ENCODE assay signal across 1 cellular context in the genomic region with DNA sequence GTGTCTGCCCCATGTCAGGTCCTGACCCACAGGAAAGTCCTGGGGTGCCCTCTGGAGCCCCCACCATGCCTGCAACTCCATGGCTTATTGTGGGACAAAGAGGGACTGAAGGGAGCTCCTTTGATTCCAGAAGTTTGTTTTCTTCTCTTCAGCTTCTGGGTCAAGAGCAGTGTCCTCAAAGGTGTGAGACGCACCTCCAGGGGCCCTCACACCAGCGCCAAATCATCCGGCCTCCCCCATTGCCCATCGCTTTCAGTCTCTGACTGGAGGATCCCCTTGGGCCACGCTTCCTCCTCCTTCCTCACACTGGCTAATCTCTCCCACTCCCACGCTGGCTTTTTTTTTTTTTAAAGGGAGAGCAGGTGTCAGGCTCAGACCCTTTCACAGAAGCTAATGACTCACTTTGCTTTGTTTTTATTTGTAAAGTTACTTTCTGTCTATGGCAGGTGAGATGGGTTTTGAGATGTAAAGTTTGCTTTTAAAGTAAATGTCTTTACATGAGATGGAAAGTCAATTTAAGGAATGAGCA.
TF ChIP-seq lines count a peak whose summit lies in the region.

No MANE protein-coding gene starts in this region.

TF ChIP-seq in K562, 482 proteins besides CTCF, POLR2A, EP300 and RAD21 (continued from another document):
- TF ChIP-seq, protein P1, sequence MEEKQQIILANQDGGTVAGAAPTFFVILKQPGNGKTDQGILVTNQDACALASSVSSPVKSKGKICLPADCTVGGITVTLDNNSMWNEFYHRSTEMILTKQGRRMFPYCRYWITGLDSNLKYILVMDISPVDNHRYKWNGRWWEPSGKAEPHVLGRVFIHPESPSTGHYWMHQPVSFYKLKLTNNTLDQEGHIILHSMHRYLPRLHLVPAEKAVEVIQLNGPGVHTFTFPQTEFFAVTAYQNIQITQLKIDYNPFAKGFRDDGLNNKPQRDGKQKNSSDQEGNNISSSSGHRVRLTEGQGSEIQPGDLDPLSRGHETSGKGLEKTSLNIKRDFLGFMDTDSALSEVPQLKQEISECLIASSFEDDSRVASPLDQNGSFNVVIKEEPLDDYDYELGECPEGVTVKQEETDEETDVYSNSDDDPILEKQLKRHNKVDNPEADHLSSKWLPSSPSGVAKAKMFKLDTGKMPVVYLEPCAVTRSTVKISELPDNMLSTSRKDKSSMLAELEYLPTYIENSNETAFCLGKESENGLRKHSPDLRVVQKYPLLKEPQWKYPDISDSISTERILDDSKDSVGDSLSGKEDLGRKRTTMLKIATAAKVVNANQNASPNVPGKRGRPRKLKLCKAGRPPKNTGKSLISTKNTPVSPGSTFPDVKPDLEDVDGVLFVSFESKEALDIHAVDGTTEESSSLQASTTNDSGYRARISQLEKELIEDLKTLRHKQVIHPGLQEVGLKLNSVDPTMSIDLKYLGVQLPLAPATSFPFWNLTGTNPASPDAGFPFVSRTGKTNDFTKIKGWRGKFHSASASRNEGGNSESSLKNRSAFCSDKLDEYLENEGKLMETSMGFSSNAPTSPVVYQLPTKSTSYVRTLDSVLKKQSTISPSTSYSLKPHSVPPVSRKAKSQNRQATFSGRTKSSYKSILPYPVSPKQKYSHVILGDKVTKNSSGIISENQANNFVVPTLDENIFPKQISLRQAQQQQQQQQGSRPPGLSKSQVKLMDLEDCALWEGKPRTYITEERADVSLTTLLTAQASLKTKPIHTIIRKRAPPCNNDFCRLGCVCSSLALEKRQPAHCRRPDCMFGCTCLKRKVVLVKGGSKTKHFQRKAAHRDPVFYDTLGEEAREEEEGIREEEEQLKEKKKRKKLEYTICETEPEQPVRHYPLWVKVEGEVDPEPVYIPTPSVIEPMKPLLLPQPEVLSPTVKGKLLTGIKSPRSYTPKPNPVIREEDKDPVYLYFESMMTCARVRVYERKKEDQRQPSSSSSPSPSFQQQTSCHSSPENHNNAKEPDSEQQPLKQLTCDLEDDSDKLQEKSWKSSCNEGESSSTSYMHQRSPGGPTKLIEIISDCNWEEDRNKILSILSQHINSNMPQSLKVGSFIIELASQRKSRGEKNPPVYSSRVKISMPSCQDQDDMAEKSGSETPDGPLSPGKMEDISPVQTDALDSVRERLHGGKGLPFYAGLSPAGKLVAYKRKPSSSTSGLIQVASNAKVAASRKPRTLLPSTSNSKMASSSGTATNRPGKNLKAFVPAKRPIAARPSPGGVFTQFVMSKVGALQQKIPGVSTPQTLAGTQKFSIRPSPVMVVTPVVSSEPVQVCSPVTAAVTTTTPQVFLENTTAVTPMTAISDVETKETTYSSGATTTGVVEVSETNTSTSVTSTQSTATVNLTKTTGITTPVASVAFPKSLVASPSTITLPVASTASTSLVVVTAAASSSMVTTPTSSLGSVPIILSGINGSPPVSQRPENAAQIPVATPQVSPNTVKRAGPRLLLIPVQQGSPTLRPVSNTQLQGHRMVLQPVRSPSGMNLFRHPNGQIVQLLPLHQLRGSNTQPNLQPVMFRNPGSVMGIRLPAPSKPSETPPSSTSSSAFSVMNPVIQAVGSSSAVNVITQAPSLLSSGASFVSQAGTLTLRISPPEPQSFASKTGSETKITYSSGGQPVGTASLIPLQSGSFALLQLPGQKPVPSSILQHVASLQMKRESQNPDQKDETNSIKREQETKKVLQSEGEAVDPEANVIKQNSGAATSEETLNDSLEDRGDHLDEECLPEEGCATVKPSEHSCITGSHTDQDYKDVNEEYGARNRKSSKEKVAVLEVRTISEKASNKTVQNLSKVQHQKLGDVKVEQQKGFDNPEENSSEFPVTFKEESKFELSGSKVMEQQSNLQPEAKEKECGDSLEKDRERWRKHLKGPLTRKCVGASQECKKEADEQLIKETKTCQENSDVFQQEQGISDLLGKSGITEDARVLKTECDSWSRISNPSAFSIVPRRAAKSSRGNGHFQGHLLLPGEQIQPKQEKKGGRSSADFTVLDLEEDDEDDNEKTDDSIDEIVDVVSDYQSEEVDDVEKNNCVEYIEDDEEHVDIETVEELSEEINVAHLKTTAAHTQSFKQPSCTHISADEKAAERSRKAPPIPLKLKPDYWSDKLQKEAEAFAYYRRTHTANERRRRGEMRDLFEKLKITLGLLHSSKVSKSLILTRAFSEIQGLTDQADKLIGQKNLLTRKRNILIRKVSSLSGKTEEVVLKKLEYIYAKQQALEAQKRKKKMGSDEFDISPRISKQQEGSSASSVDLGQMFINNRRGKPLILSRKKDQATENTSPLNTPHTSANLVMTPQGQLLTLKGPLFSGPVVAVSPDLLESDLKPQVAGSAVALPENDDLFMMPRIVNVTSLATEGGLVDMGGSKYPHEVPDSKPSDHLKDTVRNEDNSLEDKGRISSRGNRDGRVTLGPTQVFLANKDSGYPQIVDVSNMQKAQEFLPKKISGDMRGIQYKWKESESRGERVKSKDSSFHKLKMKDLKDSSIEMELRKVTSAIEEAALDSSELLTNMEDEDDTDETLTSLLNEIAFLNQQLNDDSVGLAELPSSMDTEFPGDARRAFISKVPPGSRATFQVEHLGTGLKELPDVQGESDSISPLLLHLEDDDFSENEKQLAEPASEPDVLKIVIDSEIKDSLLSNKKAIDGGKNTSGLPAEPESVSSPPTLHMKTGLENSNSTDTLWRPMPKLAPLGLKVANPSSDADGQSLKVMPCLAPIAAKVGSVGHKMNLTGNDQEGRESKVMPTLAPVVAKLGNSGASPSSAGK (IDR thresholded peaks at IDR 0.05): 0 out of 2 replicates have a peak, but pooled peaks have one; percentile 31
- TF ChIP-seq, protein P2, sequence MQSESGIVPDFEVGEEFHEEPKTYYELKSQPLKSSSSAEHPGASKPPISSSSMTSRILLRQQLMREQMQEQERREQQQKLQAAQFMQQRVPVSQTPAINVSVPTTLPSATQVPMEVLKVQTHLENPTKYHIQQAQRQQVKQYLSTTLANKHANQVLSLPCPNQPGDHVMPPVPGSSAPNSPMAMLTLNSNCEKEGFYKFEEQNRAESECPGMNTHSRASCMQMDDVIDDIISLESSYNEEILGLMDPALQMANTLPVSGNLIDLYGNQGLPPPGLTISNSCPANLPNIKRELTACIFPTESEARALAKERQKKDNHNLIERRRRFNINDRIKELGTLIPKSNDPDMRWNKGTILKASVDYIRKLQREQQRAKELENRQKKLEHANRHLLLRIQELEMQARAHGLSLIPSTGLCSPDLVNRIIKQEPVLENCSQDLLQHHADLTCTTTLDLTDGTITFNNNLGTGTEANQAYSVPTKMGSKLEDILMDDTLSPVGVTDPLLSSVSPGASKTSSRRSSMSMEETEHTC (IDR thresholded peaks at IDR 0.05): no peak
- TF ChIP-seq ZFP36 (IDR thresholded peaks at IDR 0.05; ENCODE audit: low read depth, low read length, partially characterized antibody): no peak
- TF ChIP-seq, protein P3, sequence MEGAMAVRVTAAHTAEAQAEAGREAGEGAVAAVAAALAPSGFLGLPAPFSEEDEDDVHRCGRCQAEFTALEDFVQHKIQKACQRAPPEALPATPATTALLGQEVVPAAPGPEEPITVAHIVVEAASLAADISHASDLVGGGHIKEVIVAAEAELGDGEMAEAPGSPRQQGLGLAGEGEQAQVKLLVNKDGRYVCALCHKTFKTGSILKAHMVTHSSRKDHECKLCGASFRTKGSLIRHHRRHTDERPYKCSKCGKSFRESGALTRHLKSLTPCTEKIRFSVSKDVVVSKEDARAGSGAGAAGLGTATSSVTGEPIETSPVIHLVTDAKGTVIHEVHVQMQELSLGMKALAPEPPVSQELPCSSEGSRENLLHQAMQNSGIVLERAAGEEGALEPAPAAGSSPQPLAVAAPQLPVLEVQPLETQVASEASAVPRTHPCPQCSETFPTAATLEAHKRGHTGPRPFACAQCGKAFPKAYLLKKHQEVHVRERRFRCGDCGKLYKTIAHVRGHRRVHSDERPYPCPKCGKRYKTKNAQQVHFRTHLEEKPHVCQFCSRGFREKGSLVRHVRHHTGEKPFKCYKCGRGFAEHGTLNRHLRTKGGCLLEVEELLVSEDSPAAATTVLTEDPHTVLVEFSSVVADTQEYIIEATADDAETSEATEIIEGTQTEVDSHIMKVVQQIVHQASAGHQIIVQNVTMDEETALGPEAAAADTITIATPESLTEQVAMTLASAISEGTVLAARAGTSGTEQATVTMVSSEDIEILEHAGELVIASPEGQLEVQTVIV (CRISPR knock-in tag; IDR thresholded peaks at IDR 0.05; ENCODE audit: borderline replicate concordance): no peak
- TF ChIP-seq CAMTA2 (CRISPR knock-in tag; conservative IDR thresholded peaks at IDR 0.05): no peak
- no peak for TF ChIP-seq HNRNPLL (IDR thresholded peaks at IDR 0.05; ENCODE audit: low read depth, low read length, poor library complexity, severe bottlenecking)
- TF ChIP-seq CBFB (CRISPR knock-in tag; IDR thresholded peaks at IDR 0.05): no peak
- TF ChIP-seq CBFA2T2 (conservative IDR thresholded peaks at IDR 0.05): no peak
TF ChIP-seq in K562: peak in this region for 5.
